In the genomic region with DNA sequence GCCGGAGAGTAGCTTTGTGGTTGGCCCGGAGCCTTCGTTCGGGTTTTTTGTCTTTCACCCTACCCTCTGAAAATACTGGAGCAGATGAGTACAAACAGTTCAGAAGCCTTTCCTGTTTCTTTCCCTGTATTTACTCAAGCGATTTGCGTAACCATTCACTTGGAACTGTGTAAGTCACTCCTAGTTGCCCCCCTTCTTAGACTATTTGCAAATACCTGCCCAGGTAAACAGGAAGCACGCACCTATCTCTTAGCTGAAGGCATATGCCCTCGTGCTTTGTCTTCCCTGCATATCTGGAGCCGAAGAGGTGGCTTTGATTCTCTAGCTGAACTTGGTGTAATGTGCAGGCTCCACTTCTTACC, we compare ENCODE assay signal across 9 cellular contexts. TPM values are rescaled to one million over a fixed set of nuclear protein-coding genes. Genes with fewer than 3 reads are reported as not detected.
DNase-seq lines count a peak whose midpoint lies in the region; ATAC-seq and TF ChIP-seq lines count a peak whose summit lies in the region.
"Had no signal": no experiment of that assay in that cellular context is flagged by ENCODE, and none has a peak within 500 bp of the region (broad histone marks: within the 10 kb centered on the region; RNA-seq: fewer than 3 reads in every experiment).

No MANE protein-coding gene starts in this region.

- H3K27me3 ChIP-seq in KMS-11 (ENCODE audit: insufficient read depth, low read depth) = no peaks in the 10 kb centered on the region
- H3K27me3 ChIP-seq in duodenal mucosa (ENCODE audit: control insufficient read depth in 1 of 2, insufficient read depth in 2 of 2, low read length in 2 of 2) = peaks cover 36 to 40% of the 10 kb centered on the region in 2 donors
- peaks cover 5% of the 10 kb centered on the region for H3K27me3 ChIP-seq in muscle layer of duodenum (ENCODE audit: low read depth, low read length)
- H3K27me3 ChIP-seq in SK-N-SH (ENCODE audit: insufficient read depth) = peaks cover 62% of the 10 kb centered on the region

- H3K9me2 ChIP-seq in SK-N-SH = no peaks in the 10 kb centered on the region

- ATAC-seq in HG02571 (IDR thresholded peaks at IDR 0.05; ENCODE audit: unreplicated experiment) = no peak

- H3K4me1 ChIP-seq in KMS-11 (ENCODE audit: low read depth, poor library complexity, severe bottlenecking) (no peaks in the 10 kb centered on the region), duodenal mucosa (ENCODE audit: control insufficient read depth in 1 of 2, insufficient read depth in 2 of 2, low read length in 2 of 2) (peaks cover 6 to 15% of the 10 kb centered on the region in 2 donors), muscle layer of duodenum (ENCODE audit: control insufficient read depth in 1 of 2, insufficient read depth in 2 of 2, low read length in 2 of 2) (peaks cover 3 to 14% of the 10 kb centered on the region in 2 donors), SK-N-SH (ENCODE audit: control insufficient read depth in 1 of 2, insufficient read depth in 2 of 2, low read depth in 1 of 2, low read length in 1 of 2) (peaks cover 4 to 13% of the 10 kb centered on the region in 2 experiments; a peak in 2 of 4 replicates)
- H3K4me1 ChIP-seq: foreskin keratinocyte had no signal

- CTCF ChIA-PET in SK-N-SH (lab: Yijun Ruan, JAX) = interaction anchor here (0.8 to 2.3 kb wide), 8 partner anchors 10 to 498 kb away, joined by 3 to 11 read pairs (median 5); no protein-coding TSS in a partner anchor

- POLR2A ChIA-PET in SK-N-SH (lab: Yijun Ruan, JAX) = no interaction called here

- no peak for DNase-seq in stimulated activated CD8-positive, alpha-beta memory T cell treated with anti-CD3 and anti-CD28 coated beads, Interleukin-4, amount 100 ng/mL, for 48 hours
- DNase-seq in SK-N-SH = no peak
- DNase-seq in stimulated activated naive CD4-positive, alpha-beta T cell (lab: John Stamatoyannopoulos, UW) = no peak
- DNase-seq: foreskin keratinocyte had no signal

- H3K4me3 ChIP-seq in KMS-11 (IDR thresholded peaks at IDR 0.05; ENCODE audit: insufficient read depth, low read depth, low read length) = no peak overlapping the region
- H3K4me3 ChIP-seq in duodenal mucosa (ENCODE audit: low read depth in 1 of 2, low read length in 2 of 2) = peak overlapping the region; percentile 73 to 75
- H3K4me3 ChIP-seq in muscle layer of duodenum (ENCODE audit: low read depth in 1 of 2, low read length in 2 of 2) = peak overlapping the region; percentile 55 to 79
- H3K4me3 ChIP-seq in SK-N-SH (ENCODE audit: low read depth in 2 of 2, low read length in 1 of 2) = no peak overlapping the region

- H3K79me2 ChIP-seq in KMS-11 (ENCODE audit: insufficient read depth, low read depth) (no peaks in the 10 kb centered on the region), SK-N-SH (ENCODE audit: insufficient read depth) (no peaks in the 10 kb centered on the region)

- no peak overlapping the region for H3K9ac ChIP-seq in KMS-11
- no peak overlapping the region for H3K9ac ChIP-seq in duodenal mucosa (ENCODE audit: low read depth in 1 of 2, low read length in 2 of 2)
- no peak overlapping the region for H3K9ac ChIP-seq in SK-N-SH

- H2AFZ ChIP-seq in KMS-11 (ENCODE audit: low read depth) (peak overlapping the region; percentile 93; the same call in 1 of the 2 replicates), SK-N-SH (ENCODE audit: low read depth) (no peak overlapping the region)

- no peaks in the 10 kb centered on the region for H3K9me3 ChIP-seq in duodenal mucosa (ENCODE audit: control insufficient read depth in 1 of 2, low read length in 2 of 2)
- no peaks in the 10 kb centered on the region for H3K9me3 ChIP-seq in muscle layer of duodenum (ENCODE audit: control insufficient read depth in 1 of 2, low read length in 2 of 2)
- no peaks in the 10 kb centered on the region for H3K9me3 ChIP-seq in SK-N-SH

- H4K20me1 ChIP-seq in KMS-11 (ENCODE audit: insufficient read depth) = no peaks in the 10 kb centered on the region
- no peaks in the 10 kb centered on the region for H4K20me1 ChIP-seq in SK-N-SH (ENCODE audit: insufficient read depth)

- peak overlapping the region; percentile 72 for H3K4me2 ChIP-seq in KMS-11
- no peak overlapping the region for H3K4me2 ChIP-seq in SK-N-SH

- no peak for TF ChIP-seq CTCF in C4-2B (conservative IDR thresholded peaks at IDR 0.05)
- TF ChIP-seq CTCF in KMS-11 (conservative IDR thresholded peaks at IDR 0.05; ENCODE audit: low read depth, low read length) = no peak
- no peak for TF ChIP-seq CTCF in SK-N-SH (IDR thresholded peaks at IDR 0.05)

- TF ChIP-seq EP300 in SK-N-SH (IDR thresholded peaks at IDR 0.05; ENCODE audit: borderline replicate concordance in 1 of 2, low read depth in 1 of 2, low read length in 1 of 2) = no peak

- H3K36me3 ChIP-seq in KMS-11 (ENCODE audit: insufficient read depth) = no peaks in the 10 kb centered on the region
- H3K36me3 ChIP-seq in duodenal mucosa (ENCODE audit: control insufficient read depth in 1 of 2, insufficient read depth in 2 of 2, low read length in 2 of 2) = no peaks in the 10 kb centered on the region
- no peaks in the 10 kb centered on the region for H3K36me3 ChIP-seq in muscle layer of duodenum (ENCODE audit: control insufficient read depth in 1 of 2, insufficient read depth in 2 of 2, low read length in 2 of 2)
- H3K36me3 ChIP-seq in SK-N-SH (replicated peaks in 1 of 2; ENCODE audit: control insufficient read depth in 1 of 2, insufficient read depth in 2 of 2, low read length in 1 of 2) = no peaks in the 10 kb centered on the region

- WGBS in SK-N-SH (ENCODE audit: low lambda C conversion rate) = 64% methylated on average over 9 of the region's 9 CpGs

- H3K27ac ChIP-seq in C4-2B (peak overlapping the region; percentile 77), KMS-11 (no peak overlapping the region), duodenal mucosa (ENCODE audit: low read depth, low read length) (no peak overlapping the region), muscle layer of duodenum (ENCODE audit: low read length) (no peak overlapping the region), SK-N-SH (ENCODE audit: low read depth in 2 of 2, low read length in 1 of 2) (no peak overlapping the region)
- H3K27ac ChIP-seq: foreskin keratinocyte had no signal

- TF ChIP-seq RAD21 in SK-N-SH (IDR thresholded peaks at IDR 0.05; ENCODE audit: low read length) = no peak

- no peaks in the 10 kb centered on the region for H3F3A ChIP-seq in SK-N-SH (replicated peaks; ENCODE audit: insufficient read depth)

TF ChIP-seq in SK-N-SH, 30 proteins besides CTCF, POLR2A, EP300 and RAD21 (continues in another document):
- TF ChIP-seq MAX (IDR thresholded peaks at IDR 0.05; ENCODE audit: low read depth) (no peak), TCF12 (IDR thresholded peaks at IDR 0.05) (no peak), NFIC (IDR thresholded peaks at IDR 0.05; ENCODE audit: borderline replicate concordance) (no peak), FOXM1 (IDR thresholded peaks at IDR 0.05; ENCODE audit: low read depth) (no peak), SMC3 (IDR thresholded peaks at IDR 0.05; ENCODE audit: low read depth, low read length) (no peak), IRF3 (IDR thresholded peaks at IDR 0.05; ENCODE audit: low read depth, low read length) (no peak), FOXJ3 (CRISPR knock-in tag; IDR thresholded peaks at IDR 0.05) (no peak), USF1 (IDR thresholded peaks at IDR 0.05; ENCODE audit: borderline replicate concordance, low read depth) (no peak), ELF1 (IDR thresholded peaks at IDR 0.05) (no peak), NRF1 (IDR thresholded peaks at IDR 0.05; ENCODE audit: low read depth, low read length) (no peak)
- TF ChIP-seq, protein P1, sequence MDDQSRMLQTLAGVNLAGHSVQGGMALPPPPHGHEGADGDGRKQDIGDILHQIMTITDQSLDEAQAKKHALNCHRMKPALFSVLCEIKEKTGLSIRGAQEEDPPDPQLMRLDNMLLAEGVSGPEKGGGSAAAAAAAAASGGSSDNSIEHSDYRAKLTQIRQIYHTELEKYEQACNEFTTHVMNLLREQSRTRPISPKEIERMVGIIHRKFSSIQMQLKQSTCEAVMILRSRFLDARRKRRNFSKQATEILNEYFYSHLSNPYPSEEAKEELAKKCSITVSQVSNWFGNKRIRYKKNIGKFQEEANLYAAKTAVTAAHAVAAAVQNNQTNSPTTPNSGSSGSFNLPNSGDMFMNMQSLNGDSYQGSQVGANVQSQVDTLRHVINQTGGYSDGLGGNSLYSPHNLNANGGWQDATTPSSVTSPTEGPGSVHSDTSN (IDR thresholded peaks at IDR 0.05) = no peak

RNA-seq across cellular contexts. Expression of gene KCNS3, which starts 1.4 kb away (rescaled TPM):
- 0.05 and 0.07 TPM in 2 replicates for polyA plus RNA-seq in SK-N-SH (2012; rRNA removed)
- polyA plus RNA-seq in SK-N-SH (2012; cell fraction: cytosol; rRNA removed) = 0.06 and 0.12 TPM in 2 replicates
- polyA plus RNA-seq in SK-N-SH (2012; cell fraction: nucleus; rRNA removed) = 0.04 and 0.29 TPM in 2 replicates

Comparison
In these comparisons a context has a peak if more than half of its experiments do, and no peak if none do; other contexts are left out.
1. H3K4me3 ChIP-seq: peak in duodenal mucosa (2 of 2) and muscle layer of duodenum (2 of 2); none in KMS-11 (single experiment) and SK-N-SH (0 of 2).